ENCODE assay signal across 8 cellular contexts in the genomic region with DNA sequence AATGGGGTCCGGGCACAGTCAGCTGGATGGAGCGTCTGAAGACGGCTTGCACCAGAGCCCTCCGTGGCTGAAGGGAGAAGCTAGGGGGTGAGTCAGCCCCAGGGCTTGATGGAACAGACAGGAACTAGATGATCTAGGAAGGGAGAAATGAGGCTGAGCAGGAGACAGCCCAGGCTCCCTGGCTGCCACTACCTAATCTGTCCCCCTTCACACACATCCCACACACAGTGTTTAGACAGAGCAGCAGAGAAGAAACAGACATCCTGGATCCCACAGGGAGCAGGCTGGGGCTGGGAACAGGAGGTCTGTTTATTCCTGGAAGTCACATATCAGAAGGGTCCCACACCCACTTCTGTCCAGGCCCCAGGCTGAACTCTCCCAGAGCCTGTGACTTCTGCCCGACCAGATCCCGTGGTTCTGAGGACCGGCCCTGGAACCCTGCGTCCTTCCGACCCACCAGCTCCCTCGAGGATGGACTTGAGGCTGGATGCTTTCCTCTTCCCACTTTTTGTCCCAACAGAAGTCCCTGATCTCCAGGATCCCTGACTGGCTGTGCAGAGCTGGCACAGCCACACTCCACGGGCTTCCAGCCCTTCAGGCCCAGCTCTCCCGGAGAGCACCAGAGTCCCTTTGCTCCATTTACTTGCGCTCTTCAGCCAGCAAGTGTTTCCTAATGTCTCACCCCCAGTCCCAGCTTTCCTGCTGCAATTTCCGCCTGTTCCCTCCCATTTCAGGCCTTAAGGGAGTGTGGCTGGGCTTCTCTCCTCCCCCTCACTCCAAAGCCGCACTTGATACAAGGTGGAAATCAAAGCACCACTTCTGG. TPM values are rescaled to one million over a fixed set of nuclear protein-coding genes. Genes with fewer than 3 reads are reported as not detected.
DNase-seq lines count a peak whose midpoint lies in the region; ATAC-seq lines count a peak whose summit lies in the region.

No MANE protein-coding gene starts in this region.

- H3K4me1 ChIP-seq in NT2/D1 (ENCODE audit: insufficient read depth, insufficient read length) (peaks cover 20% of the 10 kb centered on the region), esophagus (ENCODE audit: control insufficient read depth in 2 of 2, insufficient read depth in 2 of 2, low read length in 1 of 2) (peaks cover 5% of the 10 kb centered on the region in 2 donors)

- peaks cover 0 to 33% (median 2%) of the 10 kb centered on the region in 3 donors for H3K36me3 Mint-ChIP-seq in naive thymus-derived CD8-positive, alpha-beta T cell

- H3K27ac ChIP-seq in esophagus (ENCODE audit: low read depth in 2 of 2, low read length in 1 of 2): peak overlapping the region; percentile 62 to 69

- peak overlapping the region; percentile 3 for H3K9ac ChIP-seq in NT2/D1 (ENCODE audit: insufficient read length, low read depth)

- POLR2A ChIA-PET in naive thymus-derived CD8-positive, alpha-beta T cell (lab: Charles Lee): interaction anchor here (0.7 kb wide), 1 partner anchor 12 kb away, joined by 3 read pairs; no protein-coding TSS in a partner anchor

- H3K9me3 Mint-ChIP-seq in naive thymus-derived CD8-positive, alpha-beta T cell: no peaks in the 10 kb centered on the region

- no peaks in the 10 kb centered on the region for H3K27me3 Mint-ChIP-seq in naive thymus-derived CD8-positive, alpha-beta T cell

- DNase-seq in Ammon's horn (ENCODE audit: low spot score): peak; percentile 57
- no peak for DNase-seq in NT2/D1 (ENCODE audit: low read depth, low spot score)
- DNase-seq in naive thymus-derived CD8-positive, alpha-beta T cell: no peak
- DNase-seq in OCI-M1 (lab: John Stamatoyannopoulos, UW): no peak
- DNase-seq in NCI-H2171 (lab: John Stamatoyannopoulos, UW): no peak
- no peak for DNase-seq in KBM-7
- DNase-seq in NCI-H2107 treated with DMSO at 0.1 percent for 48 hours (lab: John Stamatoyannopoulos, UW; ENCODE audit: unreplicated experiment): no peak

- H3K4me3 Mint-ChIP-seq in naive thymus-derived CD8-positive, alpha-beta T cell: no peak overlapping the region

- in situ Hi-C loops in KBM-7 (cut with MboI; ENCODE audit: low pct_unique_long_range_greater_than_20kb, low sequenced_read_pairs): no loop called here

- ATAC-seq in naive thymus-derived CD8-positive, alpha-beta T cell: no peak

- H3K27me3 ChIP-seq in NT2/D1 (ENCODE audit: insufficient read depth, insufficient read length) (no peaks in the 10 kb centered on the region), esophagus (ENCODE audit: control insufficient read depth in 1 of 2, insufficient read depth in 2 of 2, low read length in 2 of 2) (no peaks in the 10 kb centered on the region)

- WGBS in esophagus, 2 donors: 52 to 60% methylated on average over 15 of the region's 15 CpGs

- H3K36me3 ChIP-seq in NT2/D1 (ENCODE audit: insufficient read depth, insufficient read length, low read length) (peaks cover 41% of the 10 kb centered on the region), esophagus (ENCODE audit: control insufficient read depth in 2 of 2, insufficient read depth in 2 of 2, low read length in 1 of 2) (peaks cover 6 to 21% of the 10 kb centered on the region in 2 donors)

- H3K4me1 Mint-ChIP-seq in naive thymus-derived CD8-positive, alpha-beta T cell: peaks cover 10 to 41% (median 26%) of the 10 kb centered on the region in 4 donors

- H3K4me3 ChIP-seq in NT2/D1 (ENCODE audit: insufficient read length, low read depth): no peak overlapping the region
- H3K4me3 ChIP-seq in esophagus (ENCODE audit: low read depth in 1 of 2, low read length in 2 of 2): no peak overlapping the region

- H3K27ac Mint-ChIP-seq in naive thymus-derived CD8-positive, alpha-beta T cell: peak overlapping the region; percentile 34 to 91 (median 82)

- no peaks in the 10 kb centered on the region for H3K9me3 ChIP-seq in NT2/D1 (ENCODE audit: insufficient read depth, low read length)
- H3K9me3 ChIP-seq in esophagus (ENCODE audit: control insufficient read depth in 2 of 2, insufficient read depth in 1 of 2, low read depth in 1 of 2, low read length in 1 of 2): no peaks in the 10 kb centered on the region

RNA-seq across cellular contexts. Expression of gene GPBAR1, which starts 1.5 kb away (rescaled TPM):
- under 1 TPM; 0.29 to 0.45 TPM for polyA plus RNA-seq in esophagus
- total RNA-seq in naive thymus-derived CD8-positive, alpha-beta T cell: 1 to 10 TPM; 1.1 to 1.4 TPM
- polyA plus RNA-seq in naive thymus-derived CD8-positive, alpha-beta T cell: under 1 TPM; 0.14 to 0.41 (median 0.28) TPM

RNA-seq across cellular contexts. Expression of gene AAMP, which starts 10.6 kb away (rescaled TPM):
- polyA plus RNA-seq in esophagus: 10 to 100 TPM; 45.0 to 90.4 TPM
- 10 to 100 TPM; 57.0 to 61.6 TPM for total RNA-seq in naive thymus-derived CD8-positive, alpha-beta T cell
- 10 to 100 TPM; 77.0 to 93.6 (median 89.7) TPM for polyA plus RNA-seq in naive thymus-derived CD8-positive, alpha-beta T cell

RNA-seq across cellular contexts. Expression of gene PNKD, which starts 11.0 kb away (rescaled TPM):
- 10 to 100 TPM; 50.1 to 54.9 TPM for polyA plus RNA-seq in esophagus
- total RNA-seq in naive thymus-derived CD8-positive, alpha-beta T cell: 10 to 100 TPM; 33.6 to 40.5 TPM
- 100 to 1,000 TPM; 108 to 119 (median 109) TPM for polyA plus RNA-seq in naive thymus-derived CD8-positive, alpha-beta T cell

RNA-seq across cellular contexts. Expression of gene TMBIM1, which starts 33.0 kb away (rescaled TPM):
- polyA plus RNA-seq in esophagus: 100 to 1,000 TPM; 196 to 231 TPM
- total RNA-seq in naive thymus-derived CD8-positive, alpha-beta T cell: 100 to 1,000 TPM in 1 of 2 experiments, 10 to 100 TPM in 1; 95.1 to 100 TPM
- polyA plus RNA-seq in naive thymus-derived CD8-positive, alpha-beta T cell: 100 to 1,000 TPM in 1 of 3 donors, 10 to 100 TPM in 2; 75.8 to 114 (median 80.3) TPM

RNA-seq across cellular contexts. Expression of gene ARPC2, which starts 42.3 kb away (rescaled TPM):
- polyA plus RNA-seq in esophagus: 100 to 1,000 TPM; 150 to 426 TPM
- total RNA-seq in naive thymus-derived CD8-positive, alpha-beta T cell: 100 to 1,000 TPM; 425 to 448 TPM
- polyA plus RNA-seq in naive thymus-derived CD8-positive, alpha-beta T cell: 100 to 1,000 TPM; 690 to 865 (median 728) TPM
